In the genomic region with DNA sequence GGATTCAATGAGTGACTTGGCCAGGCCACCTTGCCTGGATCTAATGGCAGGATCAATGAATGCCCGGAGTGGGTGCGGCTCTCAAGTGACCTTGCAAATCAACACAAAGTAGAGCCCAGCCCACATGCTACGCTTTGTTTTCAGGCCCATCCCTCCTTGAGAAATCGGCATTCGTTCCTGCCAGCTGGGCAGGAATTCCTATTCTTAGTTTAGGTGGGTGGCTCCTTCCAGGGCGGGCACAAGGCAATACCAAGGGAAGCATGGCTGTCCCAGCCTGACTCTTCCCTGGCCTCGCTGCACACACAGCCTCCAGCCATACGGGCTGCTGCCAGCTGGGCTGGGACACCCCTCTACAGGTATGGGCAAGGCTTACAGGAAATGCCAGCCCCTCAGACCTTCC, we compare ENCODE assay signal across 1 cellular context.
TF ChIP-seq lines count a peak whose summit lies in the region.

No MANE protein-coding gene starts in this region.

TF ChIP-seq in H1, 55 proteins besides CTCF, POLR2A, EP300 and RAD21:
- TF ChIP-seq CHD2 (IDR thresholded peaks at IDR 0.05; ENCODE audit: low read length) (no peak), NANOG (IDR thresholded peaks at IDR 0.05; ENCODE audit: insufficient read depth, low read depth, low read length, poor library complexity, severe bottlenecking) (no peak), MAFK (IDR thresholded peaks at IDR 0.05; ENCODE audit: low read depth, low read length) (no peak), CREB1 (IDR thresholded peaks at IDR 0.05) (no peak), RXRA (IDR thresholded peaks at IDR 0.05; ENCODE audit: insufficient read depth, low read depth, low read length) (no peak), JUND (IDR thresholded peaks at IDR 0.05; ENCODE audit: low read length) (no peak), CEBPB (IDR thresholded peaks at IDR 0.05; ENCODE audit: low read depth, low read length) (no peak), RNF2 (IDR thresholded peaks at IDR 0.05; ENCODE audit: borderline replicate concordance, low read depth, low read length, missing control alignments, poor library complexity, severe bottlenecking) (no peak)
- TF ChIP-seq, protein P1, sequence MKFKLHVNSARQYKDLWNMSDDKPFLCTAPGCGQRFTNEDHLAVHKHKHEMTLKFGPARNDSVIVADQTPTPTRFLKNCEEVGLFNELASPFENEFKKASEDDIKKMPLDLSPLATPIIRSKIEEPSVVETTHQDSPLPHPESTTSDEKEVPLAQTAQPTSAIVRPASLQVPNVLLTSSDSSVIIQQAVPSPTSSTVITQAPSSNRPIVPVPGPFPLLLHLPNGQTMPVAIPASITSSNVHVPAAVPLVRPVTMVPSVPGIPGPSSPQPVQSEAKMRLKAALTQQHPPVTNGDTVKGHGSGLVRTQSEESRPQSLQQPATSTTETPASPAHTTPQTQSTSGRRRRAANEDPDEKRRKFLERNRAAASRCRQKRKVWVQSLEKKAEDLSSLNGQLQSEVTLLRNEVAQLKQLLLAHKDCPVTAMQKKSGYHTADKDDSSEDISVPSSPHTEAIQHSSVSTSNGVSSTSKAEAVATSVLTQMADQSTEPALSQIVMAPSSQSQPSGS (IDR thresholded peaks at IDR 0.05; ENCODE audit: low read length): no peak
